Comparison of ENCODE assay signal across 21 cellular contexts in genomic region chr3:111701292-111701906, GRCh38.
"Had no signal": no experiment of that assay in that cellular context is flagged by ENCODE, and none has a peak within 500 bp of the region (broad histone marks: within the 10 kb centered on the region; RNA-seq: fewer than 3 reads in every experiment).

No MANE protein-coding gene starts in this region.

- H3K27me3 ChIP-seq: MG63 had no signal

- H3K4me3 ChIP-seq: MG63 had no signal

- DNase-seq: Karpas-422, KG1, MG63, NCI-H1092, NCI-H1105 treated with DMSO at 0.1 percent for 48 hours, NCI-H1417 treated with DMSO at 0.1 percent for 48 hours, NCI-H146, NCI-H1694 treated with DMSO at 0.1 percent for 48 hours, NCI-H1930, NCI-H2081, NCI-H2107, NCI-H2227 treated with DMSO at 0.1 percent for 48 hours, NCI-H446, NCI-H510A, NCI-H524 treated with DMSO at 0.1 percent for 48 hours, NCI-H69, NCI-H774, RPMI8226, SHP77, SK-N-SH had no signal

- H3K9me3 ChIP-seq: MG63, SK-N-SH had no signal

- FAIRE-seq: RCC 7860 had no signal

- H3K36me3 ChIP-seq: MG63 had no signal
